In the genomic region with DNA sequence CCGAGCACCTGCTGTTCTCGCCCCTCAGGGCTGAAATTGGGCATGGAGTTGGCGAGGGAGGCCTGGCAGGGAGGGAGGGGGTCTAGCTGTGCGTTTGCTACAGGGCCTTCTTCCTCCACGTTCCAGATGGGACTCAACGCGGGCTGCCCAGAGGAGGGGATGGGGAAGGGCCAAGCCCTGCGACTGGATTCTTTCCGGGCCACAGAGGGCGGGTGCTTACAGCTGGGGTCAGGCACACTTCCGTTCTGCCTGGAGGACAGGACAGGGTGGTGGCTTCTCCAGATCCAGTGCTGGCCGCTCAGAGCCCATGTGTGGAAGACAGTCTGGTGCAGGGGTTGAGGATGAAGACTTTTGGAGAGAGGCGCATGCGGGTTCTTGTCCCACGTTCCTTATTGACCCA, we compare ENCODE assay signal across 2 cellular contexts.
TF ChIP-seq lines count a peak whose summit lies in the region.

No MANE protein-coding gene starts in this region.

TF ChIP-seq in H1, 55 proteins besides CTCF, POLR2A, EP300 and RAD21:
- TF ChIP-seq SIX5 (IDR thresholded peaks at IDR 0.05; ENCODE audit: low read depth, low read length), result no peak
- TF ChIP-seq MAFK (IDR thresholded peaks at IDR 0.05; ENCODE audit: low read depth, low read length), result no peak
- no peak for TF ChIP-seq GTF2F1 (IDR thresholded peaks at IDR 0.05; ENCODE audit: borderline replicate concordance, low read depth, low read length)
- no peak for TF ChIP-seq RXRA (IDR thresholded peaks at IDR 0.05; ENCODE audit: insufficient read depth, low read depth, low read length)
- no peak for TF ChIP-seq CBX5 (IDR thresholded peaks at IDR 0.05; ENCODE audit: low read depth, low read length)
- TF ChIP-seq, protein P1, sequence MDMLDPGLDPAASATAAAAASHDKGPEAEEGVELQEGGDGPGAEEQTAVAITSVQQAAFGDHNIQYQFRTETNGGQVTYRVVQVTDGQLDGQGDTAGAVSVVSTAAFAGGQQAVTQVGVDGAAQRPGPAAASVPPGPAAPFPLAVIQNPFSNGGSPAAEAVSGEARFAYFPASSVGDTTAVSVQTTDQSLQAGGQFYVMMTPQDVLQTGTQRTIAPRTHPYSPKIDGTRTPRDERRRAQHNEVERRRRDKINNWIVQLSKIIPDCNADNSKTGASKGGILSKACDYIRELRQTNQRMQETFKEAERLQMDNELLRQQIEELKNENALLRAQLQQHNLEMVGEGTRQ (IDR thresholded peaks at IDR 0.05; ENCODE audit: low read length), result no peak
- TF ChIP-seq RNF2 (IDR thresholded peaks at IDR 0.05; ENCODE audit: borderline replicate concordance, low read depth, low read length, missing control alignments, poor library complexity, severe bottlenecking), result no peak
- TF ChIP-seq EGR1 (IDR thresholded peaks at IDR 0.05; ENCODE audit: borderline replicate concordance, low read depth, low read length), result no peak
- TF ChIP-seq GABPA (IDR thresholded peaks at IDR 0.05; ENCODE audit: borderline replicate concordance, insufficient read depth, low read length), result no peak
- no peak for TF ChIP-seq SIN3A (conservative IDR thresholded peaks at IDR 0.05 in 1 of 2, IDR thresholded peaks at IDR 0.05 in 1 of 2; ENCODE audit: low read depth in 1 of 2, low read length in 2 of 2)
- TF ChIP-seq CEBPB (IDR thresholded peaks at IDR 0.05; ENCODE audit: low read depth, low read length), result no peak
- no peak for TF ChIP-seq BRCA1 (IDR thresholded peaks at IDR 0.05; ENCODE audit: low read depth, low read length)
- TF ChIP-seq TCF12 (IDR thresholded peaks at IDR 0.05; ENCODE audit: low read depth, low read length), result no peak
- TF ChIP-seq SUZ12 (IDR thresholded peaks at IDR 0.05; ENCODE audit: low read length), result no peak
- TF ChIP-seq ASH2L (IDR thresholded peaks at IDR 0.05; ENCODE audit: low read length), result no peak
- no peak for TF ChIP-seq JUND (IDR thresholded peaks at IDR 0.05; ENCODE audit: low read length)
- TF ChIP-seq, protein P2, sequence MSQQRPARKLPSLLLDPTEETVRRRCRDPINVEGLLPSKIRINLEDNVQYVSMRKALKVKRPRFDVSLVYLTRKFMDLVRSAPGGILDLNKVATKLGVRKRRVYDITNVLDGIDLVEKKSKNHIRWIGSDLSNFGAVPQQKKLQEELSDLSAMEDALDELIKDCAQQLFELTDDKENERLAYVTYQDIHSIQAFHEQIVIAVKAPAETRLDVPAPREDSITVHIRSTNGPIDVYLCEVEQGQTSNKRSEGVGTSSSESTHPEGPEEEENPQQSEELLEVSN (IDR thresholded peaks at IDR 0.05), result no peak
- no peak for TF ChIP-seq TAF1 (IDR thresholded peaks at IDR 0.05; ENCODE audit: low read depth, low read length)

TF ChIP-seq in HEK293T, 16 proteins besides CTCF, POLR2A, EP300 and RAD21:
- TF ChIP-seq TARDBP (IDR thresholded peaks at IDR 0.05), result no peak
- TF ChIP-seq BHLHE40 (IDR thresholded peaks at IDR 0.05; ENCODE audit: borderline replicate concordance), result no peak
- no peak for TF ChIP-seq L3MBTL2 (conservative IDR thresholded peaks at IDR 0.05)
- TF ChIP-seq SUZ12 (IDR thresholded peaks at IDR 0.05), result no peak
- TF ChIP-seq ELF4 (IDR thresholded peaks at IDR 0.05), result no peak
- no peak for TF ChIP-seq FOXA1 (IDR thresholded peaks at IDR 0.05)
- TF ChIP-seq, protein P3, sequence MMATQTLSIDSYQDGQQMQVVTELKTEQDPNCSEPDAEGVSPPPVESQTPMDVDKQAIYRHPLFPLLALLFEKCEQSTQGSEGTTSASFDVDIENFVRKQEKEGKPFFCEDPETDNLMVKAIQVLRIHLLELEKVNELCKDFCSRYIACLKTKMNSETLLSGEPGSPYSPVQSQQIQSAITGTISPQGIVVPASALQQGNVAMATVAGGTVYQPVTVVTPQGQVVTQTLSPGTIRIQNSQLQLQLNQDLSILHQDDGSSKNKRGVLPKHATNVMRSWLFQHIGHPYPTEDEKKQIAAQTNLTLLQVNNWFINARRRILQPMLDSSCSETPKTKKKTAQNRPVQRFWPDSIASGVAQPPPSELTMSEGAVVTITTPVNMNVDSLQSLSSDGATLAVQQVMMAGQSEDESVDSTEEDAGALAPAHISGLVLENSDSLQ (IDR thresholded peaks at IDR 0.05), result no peak
- no peak for TF ChIP-seq FOXK2 (IDR thresholded peaks at IDR 0.05)
- TF ChIP-seq NFRKB (IDR thresholded peaks at IDR 0.05), result no peak
- TF ChIP-seq HDGF (IDR thresholded peaks at IDR 0.05; ENCODE audit: borderline replicate concordance), result no peak
